Comparison of ENCODE assay signal across 9 cellular contexts in genomic region chr11:5809122-5809519, GRCh38. TPM values are rescaled to one million over a fixed set of nuclear protein-coding genes. Genes with fewer than 3 reads are reported as not detected.
DNase-seq lines count a peak whose midpoint lies in the region; ATAC-seq, FAIRE-seq and TF ChIP-seq lines count a peak whose summit lies in the region.
"Had no signal": no experiment of that assay in that cellular context is flagged by ENCODE, and none has a peak within 500 bp of the region (broad histone marks: within the 10 kb centered on the region; RNA-seq: fewer than 3 reads in every experiment).

No MANE protein-coding gene starts in this region.

- dilution Hi-C loops in keratinocyte (cut with MboI; ENCODE audit: extremely low pct_ligation_motif_present, low sequenced_read_pairs) = no loop called here

- H3K36me3 ChIP-seq in keratinocyte (ENCODE audit: control insufficient read depth in 2 of 2, extremely low read depth in 1 of 2, insufficient read depth in 2 of 2, low read length in 2 of 2) = no peaks in the 10 kb centered on the region
- H3K36me3 ChIP-seq in tibial artery = no peaks in the 10 kb centered on the region
- no peaks in the 10 kb centered on the region for H3K36me3 ChIP-seq in ovary

- H3K9me3 Mint-ChIP-seq in activated CD8-positive, alpha-beta T cell treated with anti-CD3 and anti-CD28 coated beads for 36 hours = peaks cover 4% of the 10 kb centered on the region

- TF ChIP-seq EP300 in ovary (IDR thresholded peaks at IDR 0.05) = no peak

- intact Hi-C loops in activated CD8-positive, alpha-beta T cell treated with anti-CD3 and anti-CD28 coated beads for 36 hours (cut with micrococcal nuclease) = loop anchor here (5.0 to 10.0 kb wide), 2 partner anchors 117 to 684 kb away; no protein-coding TSS in a partner anchor
- intact Hi-C loops in tibial artery (cut with DNase I; ENCODE audit: low total_unique reads) (loop anchor here (10.0 kb wide), 1 partner anchor 334 kb away; no protein-coding TSS in a partner anchor), ovary (cut with DNase I) (loop anchor here in 2 of 4 donors (10.0 kb wide), 2 partner anchors 344 to 604 kb away; partner anchors contain the start of gene OR51V1 (in 1 of the 2))

- CTCF ChIA-PET in activated CD8-positive, alpha-beta T cell treated with anti-CD3 and anti-CD28 coated beads for 36 hours (lab: Charles Lee) = interaction anchor here (0.9 to 2.0 kb wide), 8 partner anchors 10 to 1173 kb away, joined by 3 to 13 read pairs (median 4); partner anchors contain the start of genes OR51D1, TRIM22 and TRIM5

- no peaks in the 10 kb centered on the region for H3K79me2 ChIP-seq in keratinocyte (ENCODE audit: control insufficient read depth, insufficient read depth, low read length)

- H2AFZ ChIP-seq in keratinocyte (ENCODE audit: control insufficient read depth, low read length) = peak overlapping the region; percentile 80

- H3K4me1 Mint-ChIP-seq in activated CD8-positive, alpha-beta T cell treated with anti-CD3 and anti-CD28 coated beads for 36 hours (ENCODE audit: low read depth) = peaks cover 6% of the 10 kb centered on the region

- WGBS in ovary, 3 donors = 37 to 50% (median 48%) methylated on average over 5 of the region's 5 CpGs

- H3K9ac ChIP-seq in keratinocyte (ENCODE audit: control insufficient read depth, extremely low read depth, insufficient read depth, low read length) = no peak overlapping the region

- H3K9me1 ChIP-seq in keratinocyte (ENCODE audit: control insufficient read depth, extremely low read depth, insufficient read depth, low read length) = no peaks in the 10 kb centered on the region

- no peak for TF ChIP-seq CTCF in activated CD8-positive, alpha-beta T cell treated with anti-CD3 and anti-CD28 coated beads for 36 hours (IDR thresholded peaks at IDR 0.05)
- no peak for TF ChIP-seq CTCF in keratinocyte (optimal IDR thresholded peaks at IDR 0.05 in 1 of 3, IDR thresholded peaks at IDR 0.05 in 1 of 3, conservative IDR thresholded peaks at IDR 0.05 in 1 of 3; ENCODE audit: extremely low read depth in 1 of 3, insufficient read depth in 2 of 3, low read length in 3 of 3)
- TF ChIP-seq CTCF in tibial artery (IDR thresholded peaks at IDR 0.05) = no peak
- TF ChIP-seq CTCF in ovary (IDR thresholded peaks at IDR 0.05) = no peak

- no peaks in the 10 kb centered on the region for H3K36me3 Mint-ChIP-seq in activated CD8-positive, alpha-beta T cell treated with anti-CD3 and anti-CD28 coated beads for 36 hours (ENCODE audit: low read depth)

- H3K9me3 ChIP-seq in keratinocyte (ENCODE audit: control insufficient read depth, low read depth, low read length) = no peaks in the 10 kb centered on the region
- no peaks in the 10 kb centered on the region for H3K9me3 ChIP-seq in tibial artery
- H3K9me3 ChIP-seq in ovary = no peaks in the 10 kb centered on the region

- POLR2A ChIA-PET in activated CD8-positive, alpha-beta T cell treated with anti-CD3 and anti-CD28 coated beads for 36 hours (lab: Charles Lee) = interaction anchor here (0.6 kb wide), 1 partner anchor 336 kb away, joined by 3 read pairs; no protein-coding TSS in a partner anchor

- FAIRE-seq in keratinocyte (lab: Jason Lieb, UNC) = no peak

- peak overlapping the region; percentile 79 for H3K4me2 ChIP-seq in keratinocyte (ENCODE audit: control insufficient read depth, extremely low read depth, insufficient read depth, low read depth, low read length)

- H3K4me3 Mint-ChIP-seq in activated CD8-positive, alpha-beta T cell treated with anti-CD3 and anti-CD28 coated beads for 36 hours = peak overlapping the region; percentile 85

- H3K4me1 ChIP-seq in keratinocyte (ENCODE audit: control insufficient read depth, extremely low read depth, insufficient read depth, low read length) = peaks cover 3% of the 10 kb centered on the region
- peaks cover 0 to 9% (median 4%) of the 10 kb centered on the region in 4 donors for H3K4me1 ChIP-seq in tibial artery
- H3K4me1 ChIP-seq in ovary (ENCODE audit: insufficient read depth) = no peaks in the 10 kb centered on the region

- ATAC-seq in GM18907 (IDR thresholded peaks at IDR 0.05; ENCODE audit: unreplicated experiment) (peak; percentile 36), HG02870 (IDR thresholded peaks at IDR 0.05; ENCODE audit: unreplicated experiment) (peak; percentile 17)
- peak; percentile 34 for ATAC-seq in activated CD8-positive, alpha-beta T cell treated with anti-CD3 and anti-CD28 coated beads for 36 hours

- peak overlapping the region; percentile 13 to 68 (median 37) for H3K4me3 ChIP-seq in keratinocyte (ENCODE audit: control insufficient read depth in 2 of 3, extremely low read depth in 1 of 3, insufficient read depth in 2 of 3, low read depth in 1 of 3, low read length in 3 of 3)
- H3K4me3 ChIP-seq in tibial artery = peak overlapping the region; percentile 35 to 37
- no peak overlapping the region for H3K4me3 ChIP-seq in ovary

- peaks cover 15% of the 10 kb centered on the region for H3K27me3 Mint-ChIP-seq in activated CD8-positive, alpha-beta T cell treated with anti-CD3 and anti-CD28 coated beads for 36 hours

- H3K27ac ChIP-seq in keratinocyte (ENCODE audit: control insufficient read depth, insufficient read depth, low read length) = no peak overlapping the region
- no peak overlapping the region for H3K27ac ChIP-seq in tibial artery
- H3K27ac ChIP-seq in ovary = no peak overlapping the region

- TF ChIP-seq POLR2A in ovary (IDR thresholded peaks at IDR 0.05) = no peak

- H3K27ac Mint-ChIP-seq in activated CD8-positive, alpha-beta T cell treated with anti-CD3 and anti-CD28 coated beads for 36 hours = peak overlapping the region; percentile 57

- H4K20me1 ChIP-seq in keratinocyte (ENCODE audit: control insufficient read depth, extremely low read depth, insufficient read depth, low read length) = no peaks in the 10 kb centered on the region

- DNase-seq in activated CD8-positive, alpha-beta T cell treated with anti-CD3 and anti-CD28 coated beads for 36 hours = peak; percentile 3
- no peak for DNase-seq in keratinocyte (ENCODE audit: low read depth, low spot score)
- no peak for DNase-seq in tibial artery
- DNase-seq in nucleus accumbens (lab: John Stamatoyannopoulos, UW) = no peak
- DNase-seq in stimulated activated naive CD4-positive, alpha-beta T cell treated with Interleukin-2 at 50 U/mL for 16 hours (lab: John Stamatoyannopoulos, UW) = no peak
- DNase-seq in ovary = no peak

- H3K27me3 ChIP-seq in keratinocyte (ENCODE audit: control insufficient read depth, extremely low read depth, insufficient read depth, low read length) = peaks cover 5% of the 10 kb centered on the region
- H3K27me3 ChIP-seq in tibial artery = peaks cover 0 to 6% of the 10 kb centered on the region in 2 donors
- no peaks in the 10 kb centered on the region for H3K27me3 ChIP-seq in ovary

RNA-seq across cellular contexts. Expression of gene OR52N2, which starts 0.4 kb away (rescaled TPM):
- total RNA-seq in activated CD8-positive, alpha-beta T cell treated with anti-CD3 and anti-CD28 coated beads for 36 hours = not detected
- polyA plus RNA-seq in keratinocyte (not detected in 3 replicates), ovary (not detected)
- not detected for polyA plus RNA-seq in keratinocyte (2011; ENCODE audit: low read depth)
- not detected in 2 replicates for polyA plus RNA-seq in keratinocyte (2011; cell fraction: cytosol; rRNA removed)
- not detected in 2 replicates for polyA plus RNA-seq in keratinocyte (2011; cell fraction: nucleus; rRNA removed)
- not detected in 2 replicates for polyA plus RNA-seq in keratinocyte (2012; ENCODE audit: low replicate concordance)
- polyA minus RNA-seq in keratinocyte = not detected in 3 replicates
- not detected for polyA minus RNA-seq in keratinocyte (2011; cell fraction: cytosol; rRNA and poly(A)+ RNA removed)
- polyA minus RNA-seq in keratinocyte (2011; cell fraction: nucleus; rRNA and poly(A)+ RNA removed) = not detected in 2 replicates
- total RNA-seq in ovary = not detected
- total RNA-seq: T-helper 2 cell treated with Interferon-gamma antibody and Interleukin-4, amounts not matched to agents 100 ng/mL and 5 ng/mL, for 36 hours had no signal

RNA-seq across cellular contexts. Expression of gene OR52N1, which starts 18.1 kb away (rescaled TPM):
- not detected for total RNA-seq in activated CD8-positive, alpha-beta T cell treated with anti-CD3 and anti-CD28 coated beads for 36 hours
- not detected in 3 replicates for polyA plus RNA-seq in keratinocyte
- not detected for polyA plus RNA-seq in keratinocyte (2011; ENCODE audit: low read depth)
- polyA plus RNA-seq in keratinocyte (2011; cell fraction: cytosol; rRNA removed) = not detected in 2 replicates
- not detected in 2 replicates for polyA plus RNA-seq in keratinocyte (2011; cell fraction: nucleus; rRNA removed)
- not detected in 2 replicates for polyA plus RNA-seq in keratinocyte (2012; ENCODE audit: low replicate concordance)
- polyA minus RNA-seq in keratinocyte = not detected in 3 replicates
- polyA minus RNA-seq in keratinocyte (2011; cell fraction: cytosol; rRNA and poly(A)+ RNA removed) = not detected
- not detected in 2 replicates for polyA minus RNA-seq in keratinocyte (2011; cell fraction: nucleus; rRNA and poly(A)+ RNA removed)
- under 1 TPM in 1 of 7 donors, not detected in 6; 0.23 TPM for total RNA-seq in ovary
- polyA plus RNA-seq in ovary = not detected

RNA-seq across cellular contexts. Expression of gene OR52N5, which starts 26.0 kb away (rescaled TPM):
- total RNA-seq in activated CD8-positive, alpha-beta T cell treated with anti-CD3 and anti-CD28 coated beads for 36 hours = not detected
- not detected in 3 replicates for polyA plus RNA-seq in keratinocyte
- polyA plus RNA-seq in keratinocyte (2011; ENCODE audit: low read depth) = not detected
- polyA plus RNA-seq in keratinocyte (2011; cell fraction: cytosol; rRNA removed) = not detected in 2 replicates
- not detected in 2 replicates for polyA plus RNA-seq in keratinocyte (2011; cell fraction: nucleus; rRNA removed)
- polyA plus RNA-seq in keratinocyte (2012; ENCODE audit: low replicate concordance) = not detected in 2 replicates
- not detected in 3 replicates for polyA minus RNA-seq in keratinocyte
- not detected for polyA minus RNA-seq in keratinocyte (2011; cell fraction: cytosol; rRNA and poly(A)+ RNA removed)
- 0.39 TPM in 1 of 2 replicates, not detected in the other for polyA minus RNA-seq in keratinocyte (2011; cell fraction: nucleus; rRNA and poly(A)+ RNA removed)
- under 1 TPM in 1 of 7 donors, not detected in 6; 0.11 TPM for total RNA-seq in ovary
- polyA plus RNA-seq in ovary = not detected
- total RNA-seq: T-helper 2 cell treated with Interferon-gamma antibody and Interleukin-4, amounts not matched to agents 100 ng/mL and 5 ng/mL, for 36 hours had no signal

RNA-seq across cellular contexts. Expression of gene OR52E6, which starts 32.6 kb away (rescaled TPM):
- total RNA-seq in activated CD8-positive, alpha-beta T cell treated with anti-CD3 and anti-CD28 coated beads for 36 hours = not detected
- polyA plus RNA-seq in keratinocyte (not detected in 3 replicates), ovary (not detected)
- polyA plus RNA-seq in keratinocyte (2011; ENCODE audit: low read depth) = not detected
- polyA plus RNA-seq in keratinocyte (2011; cell fraction: cytosol; rRNA removed) = not detected in 2 replicates
- not detected in 2 replicates for polyA plus RNA-seq in keratinocyte (2011; cell fraction: nucleus; rRNA removed)
- polyA plus RNA-seq in keratinocyte (2012; ENCODE audit: low replicate concordance) = not detected in 2 replicates
- 0.45 TPM in 1 of 3 replicates, not detected in the others for polyA minus RNA-seq in keratinocyte
- not detected for polyA minus RNA-seq in keratinocyte (2011; cell fraction: cytosol; rRNA and poly(A)+ RNA removed)
- polyA minus RNA-seq in keratinocyte (2011; cell fraction: nucleus; rRNA and poly(A)+ RNA removed) = not detected in 2 replicates
- not detected for total RNA-seq in ovary
- total RNA-seq: T-helper 2 cell treated with Interferon-gamma antibody and Interleukin-4, amounts not matched to agents 100 ng/mL and 5 ng/mL, for 36 hours had no signal

RNA-seq across cellular contexts. Expression of gene OR52E8, which starts 48.4 kb away (rescaled TPM):
- total RNA-seq in activated CD8-positive, alpha-beta T cell treated with anti-CD3 and anti-CD28 coated beads for 36 hours = not detected
- polyA plus RNA-seq in keratinocyte = not detected in 3 replicates
- not detected for polyA plus RNA-seq in keratinocyte (2011; ENCODE audit: low read depth)
- not detected in 2 replicates for polyA plus RNA-seq in keratinocyte (2011; cell fraction: cytosol; rRNA removed)
- not detected in 2 replicates for polyA plus RNA-seq in keratinocyte (2011; cell fraction: nucleus; rRNA removed)
- polyA plus RNA-seq in keratinocyte (2012; ENCODE audit: low replicate concordance) = not detected in 2 replicates
- not detected in 3 replicates for polyA minus RNA-seq in keratinocyte
- not detected for polyA minus RNA-seq in keratinocyte (2011; cell fraction: cytosol; rRNA and poly(A)+ RNA removed)
- not detected in 2 replicates for polyA minus RNA-seq in keratinocyte (2011; cell fraction: nucleus; rRNA and poly(A)+ RNA removed)
- not detected for total RNA-seq in ovary
- not detected for polyA plus RNA-seq in ovary
- total RNA-seq: T-helper 2 cell treated with Interferon-gamma antibody and Interleukin-4, amounts not matched to agents 100 ng/mL and 5 ng/mL, for 36 hours had no signal
